Comparison of ENCODE assay signal across 15 cellular contexts in genomic region chr14:101716956-101717662, GRCh38. TPM values are rescaled to one million over a fixed set of nuclear protein-coding genes. Genes with fewer than 3 reads are reported as not detected.
DNase-seq lines count a peak whose midpoint lies in the region; ATAC-seq and TF ChIP-seq lines count a peak whose summit lies in the region.
"Had no signal": no experiment of that assay in that cellular context is flagged by ENCODE, and none has a peak within 500 bp of the region (broad histone marks: within the 10 kb centered on the region; RNA-seq: fewer than 3 reads in every experiment).

No MANE protein-coding gene starts in this region.

- H3K27ac Mint-ChIP-seq in osteocyte (ENCODE audit: unreplicated experiment), result peak overlapping the region; percentile 31

- peaks cover 10% of the 10 kb centered on the region for H3K4me1 ChIP-seq in RWPE2 (ENCODE audit: insufficient read depth, poor library complexity, severe bottlenecking)

- no peaks in the 10 kb centered on the region for H3K9me3 ChIP-seq in RWPE2 (ENCODE audit: severe bottlenecking)

- H3K27ac ChIP-seq in RWPE2 (ENCODE audit: poor library complexity, severe bottlenecking), result no peak overlapping the region
- H3K27ac ChIP-seq: heart left ventricle had no signal

- no peak overlapping the region for H3K4me3 ChIP-seq in H7 (ENCODE audit: insufficient read depth, low read depth, low read length)
- no peak overlapping the region for H3K4me3 ChIP-seq in RWPE2 (ENCODE audit: severe bottlenecking)
- H3K4me3 ChIP-seq in epithelial cell of esophagus (ENCODE audit: low read length), result no peak overlapping the region
- H3K4me3 ChIP-seq: heart left ventricle had no signal

- H3K36me3 ChIP-seq in H7 (replicated peaks; ENCODE audit: control insufficient read depth, insufficient read depth, low read length) (no peaks in the 10 kb centered on the region), RWPE2 (ENCODE audit: low read depth) (no peaks in the 10 kb centered on the region)
- H3K36me3 ChIP-seq: heart left ventricle had no signal

- ATAC-seq in RWPE2 (ENCODE audit: low read depth), result no peak
- no peak for ATAC-seq in HG03108 (IDR thresholded peaks at IDR 0.05; ENCODE audit: unreplicated experiment)
- no peak for ATAC-seq in HG03439 (IDR thresholded peaks at IDR 0.05; ENCODE audit: unreplicated experiment)
- ATAC-seq: CD8-positive, alpha-beta T cell; heart left ventricle had no signal

- peaks cover 3% of the 10 kb centered on the region for H3K9me3 Mint-ChIP-seq in osteocyte (ENCODE audit: unreplicated experiment)
- H3K9me3 Mint-ChIP-seq: CD8-positive, alpha-beta T cell had no signal

- no peak overlapping the region for H3K4me3 Mint-ChIP-seq in osteocyte (ENCODE audit: unreplicated experiment)
- H3K4me3 Mint-ChIP-seq: CD8-positive, alpha-beta T cell had no signal

- H3K36me3 Mint-ChIP-seq in osteocyte (ENCODE audit: unreplicated experiment), result no peaks in the 10 kb centered on the region
- H3K36me3 Mint-ChIP-seq: CD8-positive, alpha-beta T cell had no signal

- H3K4me1 Mint-ChIP-seq in osteocyte (ENCODE audit: unreplicated experiment), result peaks cover 13% of the 10 kb centered on the region

- no peak for TF ChIP-seq CTCF in RWPE2 (IDR thresholded peaks at IDR 0.05; ENCODE audit: poor library complexity, severe bottlenecking)
- TF ChIP-seq CTCF in epithelial cell of esophagus (IDR thresholded peaks at IDR 0.05; ENCODE audit: insufficient read depth, low read depth, low read length, missing control alignments), result no peak
- no peak for TF ChIP-seq CTCF in osteocyte (IDR thresholded peaks at IDR 0.05)

- H3K27me3 ChIP-seq in H7 (ENCODE audit: control insufficient read depth, insufficient read depth, low read length), result no peaks in the 10 kb centered on the region
- H3K27me3 ChIP-seq in RWPE2 (ENCODE audit: insufficient read depth, poor library complexity, severe bottlenecking), result no peaks in the 10 kb centered on the region
- H3K27me3 ChIP-seq: heart left ventricle had no signal

- H3K27me3 Mint-ChIP-seq in osteocyte (ENCODE audit: unreplicated experiment), result no peaks in the 10 kb centered on the region

- DNase-seq in H7, result peak; percentile 32
- peak; percentile 48 for DNase-seq in RWPE2 (ENCODE audit: low spot score)
- peak; percentile 41 for DNase-seq in epithelial cell of esophagus (ENCODE audit: low read depth)
- DNase-seq in osteocyte (ENCODE audit: extremely low spot score, unreplicated experiment), result peak; percentile 75
- DNase-seq in Kasumi-1 (lab: John Stamatoyannopoulos, UW), result no peak
- DNase-seq in NCI-H82 (lab: John Stamatoyannopoulos, UW), result no peak
- DNase-seq: activated CD4-positive, alpha-beta T cell treated with anti-CD3 and anti-CD28 coated beads for 48 hours; cortex of kidney; heart left ventricle; kidney glomerular epithelial cell; SHP77; substantia nigra had no signal

RNA-seq across cellular contexts. Expression of gene PPP2R5C, which starts 44.4 kb away (rescaled TPM):
- total RNA-seq in H7 (2014; rRNA removed; shearing (Covaris generic)), result 46.7 and 64.6 TPM in 2 replicates
- total RNA-seq in osteocyte, result 115 and 116 TPM in 2 replicates

Comparison
In these comparisons a context has a peak if more than half of its experiments do, and no peak if none do; other contexts are left out.
1. DNase-seq: peak in H7 (single experiment), RWPE2 (single experiment), epithelial cell of esophagus (single experiment) and osteocyte (single experiment); none in Kasumi-1 (0 of 2) and NCI-H82 (single experiment).